ENCODE assay signal across 36 cellular contexts in the genomic region with DNA sequence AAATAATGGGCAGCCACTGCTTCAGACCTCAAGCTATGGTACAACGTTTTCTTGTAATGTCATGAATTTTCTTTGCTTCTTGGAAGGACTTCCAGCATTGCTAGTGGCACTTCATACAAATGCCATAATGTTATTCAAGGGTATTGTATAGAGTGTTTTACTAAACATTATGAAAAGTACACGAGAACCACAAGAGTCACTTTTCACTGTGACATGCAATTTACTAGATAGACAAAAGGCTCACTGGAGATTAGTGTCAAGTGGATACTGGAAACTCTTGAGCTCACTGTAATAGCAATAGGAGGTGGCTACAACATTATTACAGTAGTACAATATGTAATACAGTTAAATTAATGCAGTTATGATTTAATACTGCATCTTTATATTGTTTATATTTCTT. TPM values are rescaled to one million over a fixed set of nuclear protein-coding genes. Genes with fewer than 3 reads are reported as not detected.
"Had no signal": no experiment of that assay in that cellular context is flagged by ENCODE, and none has a peak within 500 bp of the region (broad histone marks: within the 10 kb centered on the region; RNA-seq: fewer than 3 reads in every experiment).

No MANE protein-coding gene starts in this region.

- H3K36me3 Mint-ChIP-seq: activated naive CD4-positive, alpha-beta T cell treated with anti-CD3 and anti-CD28 coated beads, Interleukin-2, amount 10 ng/mL, durations not matched to agents 7 days and 5 days; activated naive CD8-positive, alpha-beta T cell treated with anti-CD3 and anti-CD28 coated beads, Interleukin-2, amount 10 ng/mL, durations not matched to agents 7 days and 5 days; brain; mesothelial cell of epicardium; naive B cell; stimulated activated effector memory CD8-positive, alpha-beta T cell treated with anti-CD3 and anti-CD28 coated beads, Interleukin-12 subunit alpha, Interleukin-12 subunit beta, amount 100 ng/mL, for 72 hours had no signal

- H3K4me3 Mint-ChIP-seq: activated CD4-positive, alpha-beta memory T cell treated with anti-CD3 and anti-CD28 coated beads, Interleukin-2, amount 10 ng/mL, durations not matched to agents 7 days and 5 days; activated CD4-positive, alpha-beta T cell treated with anti-CD3 and anti-CD28 coated beads, Interleukin-2, amount 10 ng/mL, durations not matched to agents 7 days and 5 days; activated naive CD4-positive, alpha-beta T cell treated with anti-CD3 and anti-CD28 coated beads, Interleukin-2, amount 10 ng/mL, durations not matched to agents 7 days and 5 days; activated naive CD8-positive, alpha-beta T cell treated with anti-CD3 and anti-CD28 coated beads, Interleukin-2, amount 10 ng/mL, durations not matched to agents 7 days and 5 days; activated T-cell treated with anti-CD3 and anti-CD28 coated beads, Interleukin-2, amount 50 U/mL, for 24 hours; brain; mesothelial cell of epicardium; naive B cell; neural crest cell; stimulated activated effector memory CD8-positive, alpha-beta T cell treated with anti-CD3 and anti-CD28 coated beads, Interleukin-12 subunit alpha, Interleukin-12 subunit beta, amount 100 ng/mL, for 72 hours; stimulated activated naive CD8-positive, alpha-beta T cell treated with anti-CD3 and anti-CD28 coated beads, Interleukin-15, Interleukin-2, amounts not matched to agents 100 ng/mL and 50 ng/mL, for 24 hours had no signal

- H3K4me1 Mint-ChIP-seq: activated CD4-positive, alpha-beta memory T cell treated with anti-CD3 and anti-CD28 coated beads, Interleukin-2, amount 10 ng/mL, durations not matched to agents 7 days and 5 days; activated CD4-positive, alpha-beta T cell treated with anti-CD3 and anti-CD28 coated beads, Interleukin-2, amount 10 ng/mL, durations not matched to agents 7 days and 5 days; activated naive CD4-positive, alpha-beta T cell treated with anti-CD3 and anti-CD28 coated beads, Interleukin-2, amount 10 ng/mL, durations not matched to agents 7 days and 5 days; activated naive CD8-positive, alpha-beta T cell treated with anti-CD3 and anti-CD28 coated beads, Interleukin-2, amount 10 ng/mL, durations not matched to agents 7 days and 5 days; stimulated activated effector memory CD8-positive, alpha-beta T cell treated with anti-CD3 and anti-CD28 coated beads, Interleukin-12 subunit alpha, Interleukin-12 subunit beta, amount 100 ng/mL, for 72 hours had no signal

- H3K27ac ChIP-seq: ascending aorta, cardiac muscle cell, colonic mucosa, epithelial cell of prostate, esophagus squamous epithelium, heart right ventricle, pancreas, psoas muscle, sigmoid colon, thoracic aorta, WERI-Rb-1 had no signal

- H3K9me3 ChIP-seq: ascending aorta, colonic mucosa, esophagus squamous epithelium, heart right ventricle, pancreas, psoas muscle, sigmoid colon, thoracic aorta had no signal

- H3K4me3 ChIP-seq: ascending aorta, cardiac muscle cell, colonic mucosa, esophagus squamous epithelium, heart right ventricle, pancreas, psoas muscle, sigmoid colon, thoracic aorta had no signal

- H3K27ac Mint-ChIP-seq: activated CD4-positive, alpha-beta memory T cell treated with anti-CD3 and anti-CD28 coated beads, Interleukin-2, amount 10 ng/mL, durations not matched to agents 7 days and 5 days; activated CD4-positive, alpha-beta T cell treated with anti-CD3 and anti-CD28 coated beads, Interleukin-2, amount 10 ng/mL, durations not matched to agents 7 days and 5 days; activated naive CD4-positive, alpha-beta T cell treated with anti-CD3 and anti-CD28 coated beads, Interleukin-2, amount 10 ng/mL, durations not matched to agents 7 days and 5 days; activated naive CD8-positive, alpha-beta T cell treated with anti-CD3 and anti-CD28 coated beads, Interleukin-2, amount 10 ng/mL, durations not matched to agents 7 days and 5 days; activated T-cell treated with anti-CD3 and anti-CD28 coated beads, Interleukin-2, amount 50 U/mL, for 24 hours; brain; mesothelial cell of epicardium; stimulated activated effector memory CD8-positive, alpha-beta T cell treated with anti-CD3 and anti-CD28 coated beads, Interleukin-12 subunit alpha, Interleukin-12 subunit beta, amount 100 ng/mL, for 72 hours; stimulated activated naive CD8-positive, alpha-beta T cell treated with anti-CD3 and anti-CD28 coated beads, Interleukin-15, Interleukin-2, amounts not matched to agents 100 ng/mL and 50 ng/mL, for 24 hours had no signal

- ATAC-seq: activated CD4-positive, CD25-positive, alpha-beta regulatory T cell treated with anti-CD3 and anti-CD28 coated beads, Interleukin-2, amount 50 U/mL, for 24 hours; heart right ventricle; pancreas; psoas muscle; stimulated activated effector memory CD8-positive, alpha-beta T cell treated with anti-CD3 and anti-CD28 coated beads, Interleukin-12 subunit alpha, Interleukin-12 subunit beta, amount 100 ng/mL, for 72 hours had no signal

- H3K27me3 Mint-ChIP-seq: activated CD4-positive, alpha-beta memory T cell treated with anti-CD3 and anti-CD28 coated beads, Interleukin-2, amount 10 ng/mL, durations not matched to agents 7 days and 5 days had no signal

- H3K4me1 ChIP-seq: ascending aorta, colonic mucosa, esophagus squamous epithelium, heart right ventricle, pancreas, psoas muscle, sigmoid colon had no signal

- H3K9me3 Mint-ChIP-seq: activated CD4-positive, alpha-beta memory T cell treated with anti-CD3 and anti-CD28 coated beads, Interleukin-2, amount 10 ng/mL, durations not matched to agents 7 days and 5 days; activated CD4-positive, alpha-beta T cell treated with anti-CD3 and anti-CD28 coated beads, Interleukin-2, amount 10 ng/mL, durations not matched to agents 7 days and 5 days; activated naive CD4-positive, alpha-beta T cell treated with anti-CD3 and anti-CD28 coated beads, Interleukin-2, amount 10 ng/mL, durations not matched to agents 7 days and 5 days; activated naive CD8-positive, alpha-beta T cell treated with anti-CD3 and anti-CD28 coated beads, Interleukin-2, amount 10 ng/mL, durations not matched to agents 7 days and 5 days; brain had no signal

- H3K36me3 ChIP-seq: ascending aorta, cardiac muscle cell, colonic mucosa, esophagus squamous epithelium, heart right ventricle, pancreas, sigmoid colon, thoracic aorta, WERI-Rb-1 had no signal

- H3K27me3 ChIP-seq: ascending aorta, colonic mucosa, pancreas had no signal

- DNase-seq: activated CD4-positive, alpha-beta memory T cell treated with anti-CD3 and anti-CD28 coated beads, Interleukin-2, amount 10 ng/mL, durations not matched to agents 7 days and 5 days; activated CD4-positive, alpha-beta T cell treated with anti-CD3 and anti-CD28 coated beads, Interleukin-2, amount 10 ng/mL, durations not matched to agents 7 days and 5 days; activated CD8-positive, alpha-beta memory T cell treated with anti-CD3 and anti-CD28 coated beads, Interleukin-2, amount 50 U/mL, for 48 hours; activated gamma-delta T cell; activated naive CD4-positive, alpha-beta T cell treated with anti-CD3 and anti-CD28 coated beads, Interleukin-2, amount 10 ng/mL, durations not matched to agents 7 days and 5 days; activated naive CD8-positive, alpha-beta T cell treated with anti-CD3 and anti-CD28 coated beads, Interleukin-2, amount 10 ng/mL, durations not matched to agents 7 days and 5 days; activated T-cell treated with anti-CD3 and anti-CD28 coated beads, Interleukin-2, amount 50 U/mL, for 24 hours; cerebellar nuclear complex; colonic mucosa; effector CD8-positive, alpha-beta T cell; esophagus squamous epithelium; foreskin melanocyte; heart right ventricle; naive B cell; nucleus accumbens; pancreas; psoas muscle; sigmoid colon; small intestine; stimulated activated CD4-positive, alpha-beta T cell treated with anti-CD3 and anti-CD28 coated beads, Interleukin-4, amount 100 ng/mL, for 24 hours; trophoblast cell; WERI-Rb-1 had no signal

RNA-seq across cellular contexts. Expression of a gene that starts 5.3 kb away (rescaled TPM):
- total RNA-seq: activated CD4-positive, alpha-beta memory T cell treated with anti-CD3 and anti-CD28 coated beads, Interleukin-2, amount 10 ng/mL, durations not matched to agents 7 days and 5 days; activated CD4-positive, alpha-beta T cell treated with anti-CD3 and anti-CD28 coated beads, Interleukin-2, amount 10 ng/mL, durations not matched to agents 7 days and 5 days; activated naive CD8-positive, alpha-beta T cell treated with anti-CD3 and anti-CD28 coated beads, Interleukin-2, amount 10 ng/mL, durations not matched to agents 7 days and 5 days; ascending aorta; cardiac muscle cell; dermis microvascular lymphatic vessel endothelial cell; esophagus squamous epithelium; glomerular endothelial cell; lower leg skin; psoas muscle; subcutaneous adipose tissue; thoracic aorta had no signal
- polyA plus RNA-seq: cardiac muscle cell, heart right ventricle had no signal
